14 cellular contexts compared by ENCODE assay signal in genomic region chr7:24701899-24702235, GRCh38.
"Had no signal": no experiment of that assay in that cellular context is flagged by ENCODE, and none has a peak within 500 bp of the region (broad histone marks: within the 10 kb centered on the region; RNA-seq: fewer than 3 reads in every experiment).

No MANE protein-coding gene starts in this region.

- H3K36me3 Mint-ChIP-seq: activated CD8-positive, alpha-beta memory T cell treated with anti-CD3 and anti-CD28 coated beads, Interleukin-2, amount 10 ng/mL, durations not matched to agents 7 days and 5 days; activated naive CD4-positive, alpha-beta T cell treated with anti-CD3 and anti-CD28 coated beads, Interleukin-2, amount 10 ng/mL, durations not matched to agents 7 days and 5 days; stimulated activated effector memory CD8-positive, alpha-beta T cell treated with anti-CD3 and anti-CD28 coated beads, Interleukin-12 subunit alpha, Interleukin-12 subunit beta, amount 100 ng/mL, for 72 hours had no signal

- H3K36me3 ChIP-seq: adrenal gland, esophagus muscularis mucosa, uterus had no signal

- H3K4me1 ChIP-seq: adrenal gland, uterus had no signal

- H3K4me1 Mint-ChIP-seq: stimulated activated effector memory CD8-positive, alpha-beta T cell treated with anti-CD3 and anti-CD28 coated beads, Interleukin-12 subunit alpha, Interleukin-12 subunit beta, amount 100 ng/mL, for 72 hours had no signal

- H3K4me3 ChIP-seq: adrenal gland, esophagus muscularis mucosa, tibial artery, uterus had no signal

- H3K27me3 ChIP-seq: adrenal gland, esophagus muscularis mucosa, tibial artery, uterus had no signal

- ATAC-seq: activated CD8-positive, alpha-beta memory T cell treated with anti-CD3 and anti-CD28 coated beads, Interleukin-2, amount 10 ng/mL, durations not matched to agents 7 days and 5 days; stimulated activated effector memory CD8-positive, alpha-beta T cell treated with anti-CD3 and anti-CD28 coated beads, Interleukin-12 subunit alpha, Interleukin-12 subunit beta, amount 100 ng/mL, for 72 hours had no signal

- H3K9me3 Mint-ChIP-seq: activated naive CD4-positive, alpha-beta T cell treated with anti-CD3 and anti-CD28 coated beads, Interleukin-2, amount 10 ng/mL, durations not matched to agents 7 days and 5 days; activated T-helper 2 cell treated with anti-CD3 and anti-CD28 coated beads, Interferon-gamma antibody, Interleukin-2, Interleukin-4, amounts not matched to agents 10 μg/mL and 5 μg/mL and 100 μg/mL, durations not matched to agents 14 hours and 24 hours and 36 hours; nephron progenitor cell; stimulated activated effector memory CD8-positive, alpha-beta T cell treated with anti-CD3 and anti-CD28 coated beads, Interleukin-12 subunit alpha, Interleukin-12 subunit beta, amount 100 ng/mL, for 72 hours had no signal

- H3K27me3 Mint-ChIP-seq: activated CD8-positive, alpha-beta memory T cell treated with anti-CD3 and anti-CD28 coated beads, Interleukin-2, amount 10 ng/mL, durations not matched to agents 7 days and 5 days; activated naive CD4-positive, alpha-beta T cell treated with anti-CD3 and anti-CD28 coated beads, Interleukin-2, amount 10 ng/mL, durations not matched to agents 7 days and 5 days had no signal

- H3K27ac ChIP-seq: adrenal gland, esophagus muscularis mucosa, tibial artery, uterus had no signal

- H3K4me3 Mint-ChIP-seq: activated CD8-positive, alpha-beta memory T cell treated with anti-CD3 and anti-CD28 coated beads, Interleukin-2, amount 10 ng/mL, durations not matched to agents 7 days and 5 days; activated naive CD4-positive, alpha-beta T cell treated with anti-CD3 and anti-CD28 coated beads, Interleukin-2, amount 10 ng/mL, durations not matched to agents 7 days and 5 days; nephron progenitor cell; stimulated activated effector memory CD8-positive, alpha-beta T cell treated with anti-CD3 and anti-CD28 coated beads, Interleukin-12 subunit alpha, Interleukin-12 subunit beta, amount 100 ng/mL, for 72 hours had no signal

- H3K9me3 ChIP-seq: adrenal gland, esophagus muscularis mucosa, tibial artery, uterus had no signal

- DNase-seq: activated CD4-positive, alpha-beta T cell treated with anti-CD3 and anti-CD28 coated beads for 1 hour; activated CD4-positive, alpha-beta T cell treated with anti-CD3 and anti-CD28 coated beads, Interleukin-2, amount 50 U/mL, for 4 hours; activated CD8-positive, alpha-beta memory T cell treated with anti-CD3 and anti-CD28 coated beads, Interleukin-2, amount 10 ng/mL, durations not matched to agents 7 days and 5 days; activated naive CD4-positive, alpha-beta T cell treated with anti-CD3 and anti-CD28 coated beads, Interleukin-2, amount 10 ng/mL, durations not matched to agents 7 days and 5 days; activated T-cell treated with anti-CD3 and anti-CD28 coated beads, Interleukin-2, amount 50 U/mL, for 1 hour; adrenal gland; left ventricle myocardium superior; nephron progenitor cell; T-helper 9 cell; tibial artery; uterus had no signal

- H3K27ac Mint-ChIP-seq: activated CD8-positive, alpha-beta memory T cell treated with anti-CD3 and anti-CD28 coated beads, Interleukin-2, amount 10 ng/mL, durations not matched to agents 7 days and 5 days; activated naive CD4-positive, alpha-beta T cell treated with anti-CD3 and anti-CD28 coated beads, Interleukin-2, amount 10 ng/mL, durations not matched to agents 7 days and 5 days; activated T-helper 2 cell treated with anti-CD3 and anti-CD28 coated beads, Interferon-gamma antibody, Interleukin-2, Interleukin-4, amounts not matched to agents 10 μg/mL and 5 μg/mL and 100 μg/mL, durations not matched to agents 14 hours and 24 hours and 36 hours; nephron progenitor cell; stimulated activated effector memory CD8-positive, alpha-beta T cell treated with anti-CD3 and anti-CD28 coated beads, Interleukin-12 subunit alpha, Interleukin-12 subunit beta, amount 100 ng/mL, for 72 hours had no signal
